11 cellular contexts compared by ENCODE assay signal in genomic region chr14:24868389-24868788, GRCh38.
"Had no signal": no experiment of that assay in that cellular context is flagged by ENCODE, and none has a peak within 500 bp of the region (broad histone marks: within the 10 kb centered on the region; RNA-seq: fewer than 3 reads in every experiment).

No MANE protein-coding gene starts in this region.

- FAIRE-seq: H1, H54 had no signal

- H3K27ac ChIP-seq: GM23248 had no signal

- H2AFZ ChIP-seq: GM23248, GM23338 had no signal

- H3K4me3 ChIP-seq: GM23248, GM23338, HAP-1 had no signal

- H3K4me1 Mint-ChIP-seq: H9 had no signal

- H3K4me1 ChIP-seq: HAP-1 had no signal

- DNase-seq: GM23248, GOT3, H7, H9, HCEC 1CT, HFFc6 had no signal

- ATAC-seq: GM23338, HCT116 had no signal

- H3K9me3 ChIP-seq: HAP-1 had no signal

- H3K36me3 ChIP-seq: HAP-1 had no signal

- H3K4me3 Mint-ChIP-seq: GM23338, H9, HFFc6 had no signal

- H3K9me3 Mint-ChIP-seq: GM23338, H9, HFFc6 had no signal

- H3K27ac Mint-ChIP-seq: GM23338, H9, HFFc6 had no signal

- H3K9ac ChIP-seq: GM23248 had no signal

- H3K4me2 ChIP-seq: GM23338 had no signal
